13 cellular contexts compared by ENCODE assay signal in the genomic region with DNA sequence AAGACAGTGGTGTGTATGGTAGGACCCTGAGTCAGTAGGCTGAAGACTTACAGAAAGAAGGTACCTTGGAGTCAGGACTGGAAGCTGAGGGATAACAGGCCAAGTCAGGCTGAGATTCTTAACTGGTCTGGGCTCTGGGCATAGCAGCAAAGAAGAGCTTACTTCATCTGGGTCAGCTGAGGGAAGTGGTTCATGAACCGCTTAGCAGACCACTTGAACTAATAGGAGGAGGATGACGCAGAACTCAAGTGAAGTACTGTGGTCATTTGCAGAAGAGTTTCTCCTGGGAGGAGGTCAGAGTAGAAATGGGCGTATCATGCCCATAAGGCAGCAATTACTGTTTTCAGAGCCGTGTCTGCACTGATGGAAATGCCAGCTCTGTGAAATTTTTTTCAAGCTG.
A peak's percentile ranks its signal among the peaks of the same experiment; 100 is the strongest.
DNase-seq lines count a peak whose midpoint lies in the region; ATAC-seq, FAIRE-seq and TF ChIP-seq lines count a peak whose summit lies in the region.
"Had no signal": no experiment of that assay in that cellular context is flagged by ENCODE, and none has a peak within 500 bp of the region (broad histone marks: within the 10 kb centered on the region; RNA-seq: fewer than 3 reads in every experiment).

No MANE protein-coding gene starts in this region.

- intact Hi-C loops in sciatic nerve (cut with DNase I), result no loop called here

- no peak for DNase-seq in GM12891 (ENCODE audit: insufficient read length, low spot score)
- DNase-seq in NCI-H2227 treated with DMSO at 0.1 percent for 48 hours (lab: John Stamatoyannopoulos, UW), result peak; percentile 89
- DNase-seq in fibroblast of peridontal ligament (ENCODE audit: extremely low read depth), result peak; percentile 92
- no peak for DNase-seq in sciatic nerve (ENCODE audit: low spot score)
- DNase-seq in NCI-H345 treated with DMSO at 0.1 percent for 48 hours (lab: John Stamatoyannopoulos, UW; ENCODE audit: unreplicated experiment), result no peak
- no peak for DNase-seq in NCI-H1105 treated with DMSO at 0.1 percent for 48 hours (lab: John Stamatoyannopoulos, UW)
- DNase-seq: activated T-cell treated with anti-CD3 and anti-CD28 coated beads, Interleukin-2, amount 50 U/mL, for 72 hours; H7; KBM-7; NCI-H446; stimulated activated naive CD4-positive, alpha-beta T cell treated with Interleukin-2 at 50 U/mL for 16 hours had no signal

- no peak for TF ChIP-seq POLR2A in GM12891 (IDR thresholded peaks at IDR 0.05; ENCODE audit: low read depth, low read length)

- FAIRE-seq in GM12891 (lab: Jason Lieb, UNC), result peak; percentile 16

- ATAC-seq in sciatic nerve, result peak; percentile 34
- ATAC-seq in HG03378 (IDR thresholded peaks at IDR 0.05; ENCODE audit: unreplicated experiment), result no peak
- ATAC-seq in GM19397 (IDR thresholded peaks at IDR 0.05; ENCODE audit: unreplicated experiment), result no peak
- ATAC-seq: activated T-cell treated with anti-CD3 and anti-CD28 coated beads, Interleukin-2, amount 50 U/mL, for 72 hours had no signal

TF ChIP-seq in GM12891, 5 proteins besides CTCF, POLR2A, EP300 and RAD21:
- no peak for TF ChIP-seq TAF1 (IDR thresholded peaks at IDR 0.05; ENCODE audit: low read depth, low read length)
- no peak for TF ChIP-seq POLR2AphosphoS5 (IDR thresholded peaks at IDR 0.05; ENCODE audit: low read depth, low read length)
- TF ChIP-seq POU2F2 (IDR thresholded peaks at IDR 0.05; ENCODE audit: low read depth, low read length), result no peak
- no peak for TF ChIP-seq PAX5 (IDR thresholded peaks at IDR 0.05; ENCODE audit: insufficient read depth, low read length, severe bottlenecking)
- TF ChIP-seq SPI1 (IDR thresholded peaks at IDR 0.05; ENCODE audit: low read depth, low read length), result no peak
TF ChIP-seq in GM12891: peak in this region for 0.

Comparison
In these comparisons a context has a peak if more than half of its experiments do, and no peak if none do; other contexts are left out.
1. DNase-seq: peak in NCI-H2227 treated with DMSO at 0.1 percent for 48 hours (single experiment) and fibroblast of peridontal ligament (single experiment); none in GM12891 (single experiment), sciatic nerve (single experiment), NCI-H345 treated with DMSO at 0.1 percent for 48 hours (single experiment) and NCI-H1105 treated with DMSO at 0.1 percent for 48 hours (single experiment).